Comparison of ENCODE assay signal across 20 cellular contexts in the genomic region with DNA sequence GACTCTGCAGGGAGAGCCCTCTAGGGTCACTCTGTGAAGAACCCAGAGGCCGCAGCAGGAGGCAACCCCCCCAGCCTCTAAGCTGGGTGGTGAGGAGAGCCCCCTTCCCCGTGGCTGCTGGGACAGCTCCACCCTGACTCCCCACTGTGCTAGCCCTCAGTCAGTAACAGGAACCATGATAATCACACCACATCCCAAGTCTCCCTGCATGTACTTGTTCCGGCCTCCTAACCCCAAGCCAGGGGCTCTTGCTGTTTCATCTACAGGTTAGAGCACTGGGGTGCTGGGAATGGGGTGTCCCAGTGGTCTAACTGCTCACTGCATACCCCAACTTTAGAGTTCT.
"Had no signal": no experiment of that assay in that cellular context is flagged by ENCODE, and none has a peak within 500 bp of the region (broad histone marks: within the 10 kb centered on the region; RNA-seq: fewer than 3 reads in every experiment).

No MANE protein-coding gene starts in this region.

- H3K27me3 ChIP-seq: adrenal gland, breast epithelium, dorsolateral prefrontal cortex, hepatocyte had no signal

- H3K9me3 ChIP-seq: adrenal gland, breast epithelium, left lung, SK-N-SH had no signal

- H3K27ac ChIP-seq: hepatocyte, WERI-Rb-1 had no signal

- DNase-seq: activated CD4-positive, alpha-beta T cell treated with anti-CD3 and anti-CD28 coated beads, Interleukin-2, amount 50 U/mL, for 1 hour; activated CD4-positive, CD25-positive, alpha-beta regulatory T cell treated with anti-CD3 and anti-CD28 coated beads, Interleukin-2, amount 50 U/mL, for 72 hours; activated CD8-positive, alpha-beta T cell treated with anti-CD3 and anti-CD28 coated beads, Interleukin-2, amount 10 ng/mL, durations not matched to agents 7 days and 5 days; adrenal gland; dorsolateral prefrontal cortex; effector memory CD8-positive, alpha-beta T cell; foreskin melanocyte; glutamatergic neuron; kidney glomerular epithelial cell; mammary epithelial cell; occipital lobe; SK-N-SH; stimulated activated CD4-positive, alpha-beta T cell treated with anti-CD3 and anti-CD28 coated beads, Interleukin-4, amount 100 ng/mL, for 1 hour; stimulated activated naive CD4-positive, alpha-beta T cell; WERI-Rb-1 had no signal

- H3K4me3 ChIP-seq: adrenal gland, breast epithelium, dorsolateral prefrontal cortex, hepatocyte, left lung had no signal

- ATAC-seq: activated CD8-positive, alpha-beta T cell treated with anti-CD3 and anti-CD28 coated beads, Interleukin-2, amount 10 ng/mL, durations not matched to agents 7 days and 5 days; effector memory CD8-positive, alpha-beta T cell; esophagus mucosa; left lung; naive thymus-derived CD8-positive, alpha-beta T cell had no signal

- H3K36me3 ChIP-seq: adrenal gland, breast epithelium, left lung, WERI-Rb-1 had no signal
